In the genomic region with DNA sequence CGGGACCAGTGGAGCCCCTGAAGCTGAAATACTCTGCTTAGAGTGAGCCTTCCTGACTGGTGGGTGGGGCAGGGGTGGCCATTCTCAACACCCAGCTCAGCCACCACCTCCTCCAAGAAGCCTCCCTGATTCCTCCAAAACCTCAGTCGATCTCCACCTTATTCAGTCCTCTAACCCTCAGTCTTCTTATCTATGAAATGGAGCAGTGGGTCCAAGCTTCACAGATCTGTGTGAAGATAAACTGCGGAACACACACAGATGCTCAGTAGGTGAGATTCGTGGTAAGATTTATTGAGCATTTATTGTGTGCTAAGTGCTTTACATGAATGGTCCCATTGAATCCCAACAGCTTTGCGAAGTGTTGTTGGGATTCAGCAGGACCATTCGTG, we compare ENCODE assay signal across 2 cellular contexts.
TF ChIP-seq lines count a peak whose summit lies in the region.

No MANE protein-coding gene starts in this region.

TF ChIP-seq in IMR-90, 13 proteins besides CTCF, POLR2A, EP300 and RAD21:
- TF ChIP-seq CHD1 (IDR thresholded peaks at IDR 0.05; ENCODE audit: low read depth, low read length) = no peak
- TF ChIP-seq RCOR1 (IDR thresholded peaks at IDR 0.05; ENCODE audit: insufficient replicate concordance, low read length) = no peak

TF ChIP-seq in GM12878, 131 proteins besides CTCF, POLR2A, EP300 and RAD21:
- peak; percentile 99 for TF ChIP-seq SMARCA5 (IDR thresholded peaks at IDR 0.05)
- no peak for TF ChIP-seq STAT1 (conservative IDR thresholded peaks at IDR 0.05)
- TF ChIP-seq DPF2 (IDR thresholded peaks at IDR 0.05) = no peak
- peak; percentile 43; the same call in 1 of the 2 replicates for TF ChIP-seq ZBTB40 (IDR thresholded peaks at IDR 0.05; ENCODE audit: borderline replicate concordance)
- no peak for TF ChIP-seq SIX5 (IDR thresholded peaks at IDR 0.05; ENCODE audit: low read depth, low read length, severe bottlenecking)
- TF ChIP-seq SUZ12 (IDR thresholded peaks at IDR 0.05; ENCODE audit: unreplicated experiment) = no peak
- 0 out of 2 replicates have a peak, but pooled peaks have one; percentile 25 for TF ChIP-seq ZNF592 (IDR thresholded peaks at IDR 0.05)
- no peak for TF ChIP-seq ATF3 (IDR thresholded peaks at IDR 0.05; ENCODE audit: borderline replicate concordance, extremely low read depth, low read depth, low read length)
- peak; percentile 97 for TF ChIP-seq ZNF217 (IDR thresholded peaks at IDR 0.05)
